Comparison of ENCODE assay signal across 8 cellular contexts in the genomic region with DNA sequence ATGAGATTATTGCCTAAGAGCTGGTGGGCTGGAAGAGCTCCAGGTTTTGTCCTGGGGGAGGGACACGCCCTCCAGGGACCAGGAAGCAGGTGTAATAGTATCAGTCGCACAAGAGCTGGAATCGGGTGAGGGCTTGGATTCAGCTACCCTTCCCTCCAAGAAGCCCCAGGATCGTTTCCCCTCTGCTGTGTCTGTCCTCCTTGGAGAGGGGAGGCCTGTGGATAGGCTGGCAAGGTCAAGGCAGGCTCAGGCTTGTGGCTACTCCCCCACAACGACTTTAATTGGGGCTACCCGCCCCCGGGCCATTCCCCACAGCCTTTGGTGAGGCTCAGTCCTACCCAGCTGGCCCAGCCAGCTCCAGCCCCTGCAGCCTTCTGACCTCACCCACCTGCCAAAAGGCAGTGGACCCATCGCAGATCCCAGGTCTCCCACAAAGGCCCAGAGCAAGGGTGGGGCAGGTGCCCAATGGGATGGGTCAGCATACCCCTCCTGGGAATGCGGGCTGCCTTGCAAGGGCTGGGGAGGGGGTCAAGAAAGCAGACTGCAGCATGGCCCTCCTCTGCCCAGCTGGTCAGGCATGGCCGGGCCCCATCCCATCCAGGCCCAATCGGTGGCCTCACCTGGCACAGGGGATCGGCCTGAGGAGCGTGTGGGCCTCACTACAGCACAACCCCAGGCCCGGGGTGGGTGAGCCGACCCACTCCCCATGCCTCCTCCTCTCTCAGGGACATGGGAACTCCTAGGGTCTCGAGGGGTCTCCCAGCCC. TPM values are rescaled to one million over a fixed set of nuclear protein-coding genes. Genes with fewer than 3 reads are reported as not detected.
DNase-seq lines count a peak whose midpoint lies in the region; ATAC-seq and TF ChIP-seq lines count a peak whose summit lies in the region.

No MANE protein-coding gene starts in this region.

- DNase-seq in Right ventricle myocardium superior (no peak), renal cortical epithelial cell (ENCODE audit: low read depth) (peak; percentile 79), putamen (ENCODE audit: low spot score) (no peak)

- no peaks in the 10 kb centered on the region for H3K9me3 ChIP-seq in HEK293 (ENCODE audit: control insufficient read depth, insufficient read depth, low read depth, low read length)

- peak; percentile 16 for ATAC-seq in Right ventricle myocardium superior (ENCODE audit: poor library complexity)
- no peak for ATAC-seq in HG02870 (IDR thresholded peaks at IDR 0.05; ENCODE audit: unreplicated experiment)
- ATAC-seq in GM21825 (IDR thresholded peaks at IDR 0.05; ENCODE audit: unreplicated experiment), result no peak

- H3K27ac ChIP-seq in ACC112 (ENCODE audit: low read depth, low read length) (peak overlapping the region; percentile 37; the same call in 1 of the 2 replicates), HEK293 (ENCODE audit: extremely low read depth, low read depth, low read length) (no peak overlapping the region)

- TF ChIP-seq CTCF in HEK293 (tag by site-specific recombination; IDR thresholded peaks at IDR 0.05) (no peak), WI38 (IDR thresholded peaks at IDR 0.05; ENCODE audit: low read depth, low read length) (no peak)

- H3K36me3 ChIP-seq in ACC112 (ENCODE audit: insufficient read depth, low read length) (0 out of 2 replicates have a peak, but pooled peaks cover 2% of the 10 kb centered on the region), HEK293 (ENCODE audit: control insufficient read depth in 2 of 2, insufficient read depth in 1 of 2, low read length in 2 of 2) (peaks cover 0 to 43% of the 10 kb centered on the region in 2 experiments; a peak in 1 of 3 replicates)

- H3K79me2 ChIP-seq in ACC112 (ENCODE audit: control insufficient read depth, insufficient read depth, low read length, unreplicated experiment), result peaks cover 25% of the 10 kb centered on the region

- peak overlapping the region; percentile 92 for H3K4me3 ChIP-seq in ACC112 (ENCODE audit: low read depth, low read length)
- H3K4me3 ChIP-seq in HEK293 (ENCODE audit: low read depth, low read length), result peak overlapping the region; percentile 79
- H3K4me3 ChIP-seq in WI38 (ENCODE audit: low read depth, low read length), result peak overlapping the region; percentile 85

- H3K4me1 ChIP-seq in ACC112 (ENCODE audit: control insufficient read depth, insufficient read depth, low read length, unreplicated experiment), result peaks cover 33% of the 10 kb centered on the region
- no peaks in the 10 kb centered on the region; the same call in 1 of the 2 replicates for H3K4me1 ChIP-seq in HEK293 (ENCODE audit: control insufficient read depth, insufficient read depth, low read length)

- intact Hi-C loops in Right ventricle myocardium superior (cut with DNase I), result no loop called here

- H2AFZ ChIP-seq in ACC112 (ENCODE audit: low read length, unreplicated experiment), result no peak overlapping the region

- POLR2A ChIA-PET in HEK293 (lab: Yijun Ruan, JAX), result interaction anchor here (0.7 to 0.8 kb wide), 2 partner anchors 13 to 15 kb away, joined by 3 read pairs; no protein-coding TSS in a partner anchor

- H3K27me3 ChIP-seq in ACC112 (ENCODE audit: insufficient read depth, low read length), result no peaks in the 10 kb centered on the region

- CTCF ChIA-PET in HEK293 (lab: Yijun Ruan, JAX), result interaction anchor here (0.7 to 1.2 kb wide), 2 partner anchors 56 to 69 kb away, joined by 4 read pairs; no protein-coding TSS in a partner anchor

TF ChIP-seq in HEK293, 187 proteins besides CTCF, POLR2A, EP300 and RAD21:
- TF ChIP-seq ZFHX2 (tag by site-specific recombination; conservative IDR thresholded peaks at IDR 0.05) (peak; percentile 75), ZNF223 (tag by site-specific recombination; IDR thresholded peaks at IDR 0.05) (no peak), ZNF626 (tag by site-specific recombination; IDR thresholded peaks at IDR 0.05) (no peak), KLF1 (tag by site-specific recombination; IDR thresholded peaks at IDR 0.05) (peak; percentile 37; the same call in 1 of the 2 replicates), KLF10 (tag by site-specific recombination; IDR thresholded peaks at IDR 0.05) (0 out of 2 replicates have a peak, but pooled peaks have one; percentile 29), EGR2 (tag by site-specific recombination; IDR thresholded peaks at IDR 0.05; ENCODE audit: low read depth) (peak; percentile 71)
- TF ChIP-seq, protein P1, sequence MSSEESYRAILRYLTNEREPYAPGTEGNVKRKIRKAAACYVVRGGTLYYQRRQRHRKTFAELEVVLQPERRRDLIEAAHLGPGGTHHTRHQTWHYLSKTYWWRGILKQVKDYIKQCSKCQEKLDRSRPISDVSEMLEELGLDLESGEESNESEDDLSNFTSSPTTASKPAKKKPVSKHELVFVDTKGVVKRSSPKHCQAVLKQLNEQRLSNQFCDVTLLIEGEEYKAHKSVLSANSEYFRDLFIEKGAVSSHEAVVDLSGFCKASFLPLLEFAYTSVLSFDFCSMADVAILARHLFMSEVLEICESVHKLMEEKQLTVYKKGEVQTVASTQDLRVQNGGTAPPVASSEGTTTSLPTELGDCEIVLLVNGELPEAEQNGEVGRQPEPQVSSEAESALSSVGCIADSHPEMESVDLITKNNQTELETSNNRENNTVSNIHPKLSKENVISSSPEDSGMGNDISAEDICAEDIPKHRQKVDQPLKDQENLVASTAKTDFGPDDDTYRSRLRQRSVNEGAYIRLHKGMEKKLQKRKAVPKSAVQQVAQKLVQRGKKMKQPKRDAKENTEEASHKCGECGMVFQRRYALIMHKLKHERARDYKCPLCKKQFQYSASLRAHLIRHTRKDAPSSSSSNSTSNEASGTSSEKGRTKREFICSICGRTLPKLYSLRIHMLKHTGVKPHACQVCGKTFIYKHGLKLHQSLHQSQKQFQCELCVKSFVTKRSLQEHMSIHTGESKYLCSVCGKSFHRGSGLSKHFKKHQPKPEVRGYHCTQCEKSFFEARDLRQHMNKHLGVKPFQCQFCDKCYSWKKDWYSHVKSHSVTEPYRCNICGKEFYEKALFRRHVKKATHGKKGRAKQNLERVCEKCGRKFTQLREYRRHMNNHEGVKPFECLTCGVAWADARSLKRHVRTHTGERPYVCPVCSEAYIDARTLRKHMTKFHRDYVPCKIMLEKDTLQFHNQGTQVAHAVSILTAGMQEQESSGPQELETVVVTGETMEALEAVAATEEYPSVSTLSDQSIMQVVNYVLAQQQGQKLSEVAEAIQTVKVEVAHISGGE (tag by site-specific recombination; conservative IDR thresholded peaks at IDR 0.05; ENCODE audit: low read depth), result no peak
TF ChIP-seq in HEK293: peak in this region for 4.

RNA-seq across cellular contexts. Expression of a gene that starts 1.0 kb away (rescaled TPM):
- 986 TPM for total RNA-seq in Right ventricle myocardium superior
- 226 and 1,216 TPM in 2 replicates for total RNA-seq in renal cortical epithelial cell

RNA-seq across cellular contexts. Expression of a gene that starts 12.3 kb away (rescaled TPM):
- 1.1 TPM for total RNA-seq in Right ventricle myocardium superior
- 0.80 TPM in 1 of 2 replicates, not detected in the other for total RNA-seq in renal cortical epithelial cell
